Comparison of ENCODE assay signal across 1 cellular context in the genomic region with DNA sequence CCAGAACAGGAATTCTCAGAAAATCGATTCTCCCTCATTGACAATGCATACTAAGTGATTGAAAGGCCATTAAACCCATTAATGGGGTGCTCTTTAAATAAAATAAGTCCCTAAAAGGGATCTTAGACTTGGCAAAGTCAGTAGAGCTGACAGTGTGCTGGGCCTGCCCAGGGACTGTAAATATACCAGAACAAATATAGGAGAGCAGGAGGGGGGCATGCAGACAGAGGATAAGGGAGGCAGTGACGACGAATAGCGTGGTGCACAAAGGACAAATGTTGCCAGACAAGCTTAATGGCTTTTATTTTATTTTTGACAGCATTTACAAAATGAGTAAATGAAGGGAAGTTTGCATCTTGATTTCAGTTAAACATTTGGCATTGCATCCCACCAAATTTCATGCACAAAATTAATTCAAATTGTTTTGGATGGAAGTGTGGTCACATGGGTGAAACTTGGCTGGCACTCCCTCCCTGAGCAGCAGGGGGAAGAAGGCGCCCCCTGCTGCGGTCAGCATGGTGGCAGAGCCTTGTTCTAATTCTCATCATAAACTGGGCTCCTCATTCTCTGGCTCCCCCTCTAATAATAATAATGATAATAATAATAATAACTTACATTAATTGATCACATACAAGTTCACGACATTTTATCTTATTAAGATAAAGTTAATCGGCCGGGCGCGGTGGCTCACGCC.
TF ChIP-seq lines count a peak whose summit lies in the region.

No MANE protein-coding gene starts in this region.

TF ChIP-seq in HCT116, 20 proteins besides CTCF, POLR2A, EP300 and RAD21 (continued from another document):
- TF ChIP-seq, protein P1, sequence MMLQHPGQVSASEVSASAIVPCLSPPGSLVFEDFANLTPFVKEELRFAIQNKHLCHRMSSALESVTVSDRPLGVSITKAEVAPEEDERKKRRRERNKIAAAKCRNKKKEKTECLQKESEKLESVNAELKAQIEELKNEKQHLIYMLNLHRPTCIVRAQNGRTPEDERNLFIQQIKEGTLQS (IDR thresholded peaks at IDR 0.05): no peak
